ENCODE assay signal across 19 cellular contexts in genomic region chr6:152296648-152297376, GRCh38.
DNase-seq lines count a peak whose midpoint lies in the region; ATAC-seq and TF ChIP-seq lines count a peak whose summit lies in the region.
"Had no signal": no experiment of that assay in that cellular context is flagged by ENCODE, and none has a peak within 500 bp of the region (broad histone marks: within the 10 kb centered on the region; RNA-seq: fewer than 3 reads in every experiment).

No MANE protein-coding gene starts in this region.

- H3K27me3 ChIP-seq in CD4-positive, alpha-beta memory T cell (ENCODE audit: insufficient read depth, low read length), result no peaks in the 10 kb centered on the region
- H3K27me3 ChIP-seq: upper lobe of left lung had no signal

- POLR2A ChIA-PET in CD4-positive, alpha-beta memory T cell (lab: Charles Lee; ENCODE audit: partially characterized antibody), result interaction anchor here (1.4 to 2.1 kb wide), 2 partner anchors 14 to 153 kb away, joined by 3 to 8 read pairs; no protein-coding TSS in a partner anchor
- POLR2A ChIA-PET in naive thymus-derived CD8-positive, alpha-beta T cell (lab: Charles Lee), result interaction anchor here (0.6 to 1.3 kb wide), 2 partner anchors 21 to 111 kb away, joined by 3 to 4 read pairs; no protein-coding TSS in a partner anchor

- no peaks in the 10 kb centered on the region for H3K9me3 ChIP-seq in CD4-positive, alpha-beta memory T cell (ENCODE audit: control insufficient read depth in 1 of 2, low read length in 2 of 2)
- H3K9me3 ChIP-seq: psoas muscle, upper lobe of left lung had no signal

- CTCF ChIA-PET in CD4-positive, alpha-beta memory T cell (lab: Charles Lee; ENCODE audit: partially characterized antibody), result interaction anchor here (0.5 to 8.9 kb wide), 3 partner anchors 13 to 41 kb away, joined by 3 to 187 read pairs (median 12); no protein-coding TSS in a partner anchor

- H3K27ac Mint-ChIP-seq in CD4-positive, alpha-beta memory T cell, result peak overlapping the region in 4 of 7 donors; percentile 25 to 76 (median 46)
- peak overlapping the region; percentile 34; the same call in 1 of the 2 replicates for H3K27ac Mint-ChIP-seq in HFFc6
- H3K27ac Mint-ChIP-seq in dendritic cell treated with granulocyte-macrophage colony-stimulating factor and Interleukin-4, amounts not matched to agents 40 ng/mL and 50 ng/mL, for 4 days, result peak overlapping the region; percentile 13
- H3K27ac Mint-ChIP-seq in naive thymus-derived CD8-positive, alpha-beta T cell, result peak overlapping the region in 6 of 10 donors; percentile 3 to 72 (median 50)
- no peak overlapping the region for H3K27ac Mint-ChIP-seq in activated T-helper 2 cell treated with anti-CD3 and anti-CD28 coated beads, Interferon-gamma antibody, Interleukin-2, Interleukin-4, amounts not matched to agents 10 μg/mL and 5 μg/mL and 100 μg/mL, durations not matched to agents 14 hours and 24 hours and 36 hours

- no peak overlapping the region for H3K27ac ChIP-seq in CD4-positive, alpha-beta memory T cell (ENCODE audit: low read depth, low read length)
- H3K27ac ChIP-seq: KMS-11, psoas muscle had no signal

- no peak for DNase-seq in CD4-positive, alpha-beta memory T cell
- DNase-seq in HFFc6 (no peak), NCI-H1105 treated with DMSO at 0.1 percent for 48 hours (lab: John Stamatoyannopoulos, UW) (no peak), cerebellar nuclear complex (lab: John Stamatoyannopoulos, UW) (no peak), OCI-M2 (lab: John Stamatoyannopoulos, UW; ENCODE audit: unreplicated experiment) (no peak)
- no peak for DNase-seq in naive thymus-derived CD8-positive, alpha-beta T cell
- DNase-seq in activated T-helper 2 cell treated with anti-CD3 and anti-CD28 coated beads, Interferon-gamma antibody, Interleukin-2, Interleukin-4, amounts not matched to agents 10 μg/mL and 5 μg/mL and 100 μg/mL, durations not matched to agents 14 hours and 24 hours and 36 hours (ENCODE audit: low spot score), result no peak
- DNase-seq: activated CD4-positive, alpha-beta T cell treated with anti-CD3 and anti-CD28 coated beads for 4 hours; effector CD8-positive, alpha-beta T cell; foreskin melanocyte; GDM1; NCI-H1417 treated with DMSO at 0.1 percent for 48 hours; NCI-H510A; psoas muscle; stimulated activated CD8-positive, alpha-beta memory T cell treated with anti-CD3 and anti-CD28 coated beads, Interleukin-4, amount 100 ng/mL, for 48 hours; T-helper 1 cell; upper lobe of left lung had no signal

- no peak overlapping the region for H3K4me3 ChIP-seq in CD4-positive, alpha-beta memory T cell (ENCODE audit: low read length in 2 of 2)
- H3K4me3 ChIP-seq: psoas muscle, upper lobe of left lung had no signal

- peak overlapping the region in 1 of 8 donors; percentile 42 for H3K4me3 Mint-ChIP-seq in CD4-positive, alpha-beta memory T cell
- H3K4me3 Mint-ChIP-seq in HFFc6, result no peak overlapping the region
- no peak overlapping the region for H3K4me3 Mint-ChIP-seq in dendritic cell treated with granulocyte-macrophage colony-stimulating factor and Interleukin-4, amounts not matched to agents 40 ng/mL and 50 ng/mL, for 4 days
- no peak overlapping the region for H3K4me3 Mint-ChIP-seq in naive thymus-derived CD8-positive, alpha-beta T cell
- no peak overlapping the region for H3K4me3 Mint-ChIP-seq in activated T-helper 2 cell treated with anti-CD3 and anti-CD28 coated beads, Interferon-gamma antibody, Interleukin-2, Interleukin-4, amounts not matched to agents 10 μg/mL and 5 μg/mL and 100 μg/mL, durations not matched to agents 14 hours and 24 hours and 36 hours (ENCODE audit: low read depth)

- peaks cover 40% of the 10 kb centered on the region for H3K4me1 ChIP-seq in CD4-positive, alpha-beta memory T cell (ENCODE audit: insufficient read depth, low read length)

- TF ChIP-seq CTCF in HFFc6 (IDR thresholded peaks at IDR 0.05), result no peak

- peaks cover 22% of the 10 kb centered on the region for H3K36me3 ChIP-seq in CD4-positive, alpha-beta memory T cell (ENCODE audit: insufficient read depth, low read length)

- intact Hi-C loops in CD4-positive, alpha-beta memory T cell (cut with micrococcal nuclease), result no loop called here
- intact Hi-C loops in dendritic cell treated with granulocyte-macrophage colony-stimulating factor and Interleukin-4, amounts not matched to agents 40 ng/mL and 50 ng/mL, for 4 days (cut with micrococcal nuclease), result no loop called here
- intact Hi-C loops in activated T-helper 2 cell treated with anti-CD3 and anti-CD28 coated beads, Interferon-gamma antibody, Interleukin-2, Interleukin-4, amounts not matched to agents 10 μg/mL and 5 μg/mL and 100 μg/mL, durations not matched to agents 14 hours and 24 hours and 36 hours (cut with micrococcal nuclease), result no loop called here

- no peaks in the 10 kb centered on the region for H3K27me3 Mint-ChIP-seq in CD4-positive, alpha-beta memory T cell
- no peaks in the 10 kb centered on the region; the same call in 1 of the 2 replicates for H3K27me3 Mint-ChIP-seq in HFFc6 (ENCODE audit: insufficient read depth)
- H3K27me3 Mint-ChIP-seq in dendritic cell treated with granulocyte-macrophage colony-stimulating factor and Interleukin-4, amounts not matched to agents 40 ng/mL and 50 ng/mL, for 4 days, result no peaks in the 10 kb centered on the region
- no peaks in the 10 kb centered on the region for H3K27me3 Mint-ChIP-seq in naive thymus-derived CD8-positive, alpha-beta T cell
- no peaks in the 10 kb centered on the region for H3K27me3 Mint-ChIP-seq in activated T-helper 2 cell treated with anti-CD3 and anti-CD28 coated beads, Interferon-gamma antibody, Interleukin-2, Interleukin-4, amounts not matched to agents 10 μg/mL and 5 μg/mL and 100 μg/mL, durations not matched to agents 14 hours and 24 hours and 36 hours (ENCODE audit: low read depth)

- H3K36me3 Mint-ChIP-seq in CD4-positive, alpha-beta memory T cell, result peaks cover 42 to 55% of the 10 kb centered on the region in 2 donors
- peaks cover 20% of the 10 kb centered on the region for H3K36me3 Mint-ChIP-seq in HFFc6 (ENCODE audit: low read depth)
- H3K36me3 Mint-ChIP-seq in dendritic cell treated with granulocyte-macrophage colony-stimulating factor and Interleukin-4, amounts not matched to agents 40 ng/mL and 50 ng/mL, for 4 days (ENCODE audit: low read depth), result peaks cover 40% of the 10 kb centered on the region
- H3K36me3 Mint-ChIP-seq in naive thymus-derived CD8-positive, alpha-beta T cell, result peaks cover 11 to 48% (median 14%) of the 10 kb centered on the region in 3 donors
- peaks cover 10% of the 10 kb centered on the region for H3K36me3 Mint-ChIP-seq in activated T-helper 2 cell treated with anti-CD3 and anti-CD28 coated beads, Interferon-gamma antibody, Interleukin-2, Interleukin-4, amounts not matched to agents 10 μg/mL and 5 μg/mL and 100 μg/mL, durations not matched to agents 14 hours and 24 hours and 36 hours (ENCODE audit: low read depth)

- peaks cover 40 to 64% (median 48%) of the 10 kb centered on the region in 4 donors for H3K4me1 Mint-ChIP-seq in CD4-positive, alpha-beta memory T cell
- H3K4me1 Mint-ChIP-seq in HFFc6 (ENCODE audit: low read depth), result peaks cover 50% of the 10 kb centered on the region
- peaks cover 37% of the 10 kb centered on the region for H3K4me1 Mint-ChIP-seq in dendritic cell treated with granulocyte-macrophage colony-stimulating factor and Interleukin-4, amounts not matched to agents 40 ng/mL and 50 ng/mL, for 4 days (ENCODE audit: low read depth)
- H3K4me1 Mint-ChIP-seq in naive thymus-derived CD8-positive, alpha-beta T cell, result peaks cover 34 to 63% (median 52%) of the 10 kb centered on the region in 4 donors
- H3K4me1 Mint-ChIP-seq in activated T-helper 2 cell treated with anti-CD3 and anti-CD28 coated beads, Interferon-gamma antibody, Interleukin-2, Interleukin-4, amounts not matched to agents 10 μg/mL and 5 μg/mL and 100 μg/mL, durations not matched to agents 14 hours and 24 hours and 36 hours (ENCODE audit: low read depth), result peaks cover 16% of the 10 kb centered on the region

- ATAC-seq in naive thymus-derived CD8-positive, alpha-beta T cell, result no peak
- ATAC-seq: psoas muscle had no signal

- H3K9me3 Mint-ChIP-seq in CD4-positive, alpha-beta memory T cell, result no peaks in the 10 kb centered on the region
- H3K9me3 Mint-ChIP-seq in HFFc6, result no peaks in the 10 kb centered on the region
- no peaks in the 10 kb centered on the region for H3K9me3 Mint-ChIP-seq in dendritic cell treated with granulocyte-macrophage colony-stimulating factor and Interleukin-4, amounts not matched to agents 40 ng/mL and 50 ng/mL, for 4 days
- H3K9me3 Mint-ChIP-seq in naive thymus-derived CD8-positive, alpha-beta T cell, result no peaks in the 10 kb centered on the region
- no peaks in the 10 kb centered on the region for H3K9me3 Mint-ChIP-seq in activated T-helper 2 cell treated with anti-CD3 and anti-CD28 coated beads, Interferon-gamma antibody, Interleukin-2, Interleukin-4, amounts not matched to agents 10 μg/mL and 5 μg/mL and 100 μg/mL, durations not matched to agents 14 hours and 24 hours and 36 hours
